ENCODE assay signal across 11 cellular contexts in genomic region chr16:48612621-48613020, GRCh38. TPM values are rescaled to one million over a fixed set of nuclear protein-coding genes. Genes with fewer than 3 reads are reported as not detected.
DNase-seq lines count a peak whose midpoint lies in the region; ATAC-seq, FAIRE-seq and TF ChIP-seq lines count a peak whose summit lies in the region.
"Had no signal": no experiment of that assay in that cellular context is flagged by ENCODE, and none has a peak within 500 bp of the region (broad histone marks: within the 10 kb centered on the region; RNA-seq: fewer than 3 reads in every experiment).

No MANE protein-coding gene starts in this region.

- intact Hi-C loops in heart right ventricle (cut with DNase I) (loop anchor here in 4 of 10 donors (5.0 to 10.0 kb wide), 4 partner anchors 70 to 245 kb away; partner anchors contain the start of gene SIAH1 (in 3 of the 4)), Right ventricle myocardium superior (cut with DNase I) (loop anchor here (5.0 kb wide), 1 partner anchor 245 kb away; no protein-coding TSS in a partner anchor), left lung (cut with DNase I) (no loop called here), transverse colon (cut with DNase I; ENCODE audit: low total_unique reads) (no loop called here)

- H3K27ac ChIP-seq in heart right ventricle (peak overlapping the region in 9 of 10 donors; percentile 63 to 97 (median 75)), left lung (peak overlapping the region; percentile 77 to 96), transverse colon (peak overlapping the region; percentile 95 to 97 (median 96))

- H3K4me1 ChIP-seq in heart right ventricle, result peaks cover 4 to 65% (median 55%) of the 10 kb centered on the region in 9 donors
- H3K4me1 ChIP-seq in left lung, result peaks cover 20 to 57% of the 10 kb centered on the region in 2 donors
- H3K4me1 ChIP-seq in transverse colon, result peaks cover 16 to 50% (median 38%) of the 10 kb centered on the region in 4 donors

- 54 to 73% methylated on average over 2 of the region's 2 CpGs for WGBS in heart right ventricle, 2 donors
- 59 to 75% methylated on average over 2 of the region's 2 CpGs for WGBS in transverse colon (ENCODE audit: low coverage in 1 of 2), 2 donors

- no peak for TF ChIP-seq EP300 in transverse colon (IDR thresholded peaks at IDR 0.05; ENCODE audit: low read depth)

- no peak for FAIRE-seq in D721Med (lab: Jason Lieb, UNC)

- DNase-seq in heart right ventricle (no peak), Right ventricle myocardium superior (no peak), UCSD-AML1 (lab: John Stamatoyannopoulos, UW; ENCODE audit: unreplicated experiment) (peak; percentile 39), left lung (no peak), transverse colon (no peak), SW480 (ENCODE audit: low spot score) (no peak), D721Med (ENCODE audit: insufficient read length, low spot score) (no peak), T-helper 9 cell (no peak)
- DNase-seq: COR-L47, uterus had no signal

- in situ Hi-C loops in transverse colon (cut with MboI; ENCODE audit: low pct_ligation_motif_present in 1 of 4, low pct_unique_long_range_greater_than_20kb in 1 of 4, low sequenced_read_pairs in 3 of 4), result loop anchor here in 2 of 4 donors (10.0 to 25.0 kb wide), 2 partner anchors 68 to 225 kb away; partner anchors contain the start of gene SIAH1 (in 1 of the 2)

- no peaks in the 10 kb centered on the region for H3K9me3 ChIP-seq in heart right ventricle
- no peaks in the 10 kb centered on the region for H3K9me3 ChIP-seq in left lung
- no peaks in the 10 kb centered on the region for H3K9me3 ChIP-seq in transverse colon
- H3K9me3 ChIP-seq: adrenal gland, uterus had no signal

- H3K27me3 ChIP-seq in heart right ventricle, result no peaks in the 10 kb centered on the region
- H3K27me3 ChIP-seq in left lung, result no peaks in the 10 kb centered on the region
- no peaks in the 10 kb centered on the region for H3K27me3 ChIP-seq in transverse colon
- H3K27me3 ChIP-seq: adrenal gland, uterus had no signal

- TF ChIP-seq POLR2A in transverse colon (IDR thresholded peaks at IDR 0.05), result no peak

- ATAC-seq in heart right ventricle (no peak), Right ventricle myocardium superior (ENCODE audit: poor library complexity) (no peak), left lung (no peak)

- H3K36me3 ChIP-seq in heart right ventricle (no peaks in the 10 kb centered on the region), left lung (no peaks in the 10 kb centered on the region), transverse colon (no peaks in the 10 kb centered on the region)
- H3K36me3 ChIP-seq: adrenal gland, uterus had no signal

- H3K4me3 ChIP-seq in heart right ventricle (peak overlapping the region in 1 of 10 donors; percentile 6), left lung (no peak overlapping the region), transverse colon (peak overlapping the region in 1 of 4 donors; percentile 6)
- H3K4me3 ChIP-seq: adrenal gland, uterus had no signal

- TF ChIP-seq CTCF in heart right ventricle (IDR thresholded peaks at IDR 0.05), result no peak
- no peak for TF ChIP-seq CTCF in left lung (IDR thresholded peaks at IDR 0.05)
- no peak for TF ChIP-seq CTCF in transverse colon (IDR thresholded peaks at IDR 0.05)
- no peak for TF ChIP-seq CTCF in D721Med (IDR thresholded peaks at IDR 0.05; ENCODE audit: insufficient read depth, missing control alignments)

RNA-seq across cellular contexts. Expression of gene N4BP1, which starts 2.6 kb away (rescaled TPM):
- total RNA-seq in heart right ventricle (10 to 100 TPM; 18.4 to 27.9 (median 21.5) TPM), Right ventricle myocardium superior (21.3 TPM), left lung (10 to 100 TPM; 41.0 to 54.6 TPM), transverse colon (10 to 100 TPM; 15.3 to 77.4 (median 39.0) TPM)
- polyA plus RNA-seq in heart right ventricle, result 1 to 10 TPM; 6.2 to 9.6 TPM
